In genomic region chr2:25979006-25979405, GRCh38 we compare ENCODE assay signal across 21 cellular contexts. TPM values are rescaled to one million over a fixed set of nuclear protein-coding genes. Genes with fewer than 3 reads are reported as not detected.
DNase-seq lines count a peak whose midpoint lies in the region; ATAC-seq and TF ChIP-seq lines count a peak whose summit lies in the region.
"Had no signal": no experiment of that assay in that cellular context is flagged by ENCODE, and none has a peak within 500 bp of the region (broad histone marks: within the 10 kb centered on the region; RNA-seq: fewer than 3 reads in every experiment).

No MANE protein-coding gene starts in this region.

- ATAC-seq in IMR-90 (ENCODE audit: low read depth) (no peak), lower lobe of right lung (no peak)
- ATAC-seq: activated CD4-positive, CD25-positive, alpha-beta regulatory T cell treated with anti-CD3 and anti-CD28 coated beads, Interleukin-2, amount 50 U/mL, for 24 hours; activated CD8-positive, alpha-beta memory T cell treated with anti-CD3 and anti-CD28 coated beads, Interleukin-2, amount 10 ng/mL, durations not matched to agents 7 days and 5 days; esophagus mucosa; left cardiac atrium had no signal

- peaks cover 9% of the 10 kb centered on the region; the same call in 1 of the 2 replicates for H3K9me1 ChIP-seq in IMR-90 (ENCODE audit: insufficient read depth, low read length)

- H3K36me3 Mint-ChIP-seq in endodermal cell (ENCODE audit: low read depth): peaks cover 25% of the 10 kb centered on the region
- H3K36me3 Mint-ChIP-seq: activated CD8-positive, alpha-beta memory T cell treated with anti-CD3 and anti-CD28 coated beads, Interleukin-2, amount 10 ng/mL, durations not matched to agents 7 days and 5 days had no signal

- H3K27me3 ChIP-seq in A673 (replicated peaks; ENCODE audit: insufficient read depth, low read depth, low read length, poor library complexity): no peaks in the 10 kb centered on the region
- H3K27me3 ChIP-seq in IMR-90 (ENCODE audit: control insufficient read depth, insufficient read depth, low read length): no peaks in the 10 kb centered on the region
- H3K27me3 ChIP-seq in endodermal cell (ENCODE audit: control insufficient read depth, insufficient read depth, low read length, poor library complexity, severe bottlenecking): no peaks in the 10 kb centered on the region
- H3K27me3 ChIP-seq in neural cell (ENCODE audit: insufficient read depth, low read depth, low read length): no peaks in the 10 kb centered on the region
- H3K27me3 ChIP-seq in lower lobe of right lung (ENCODE audit: low read depth): no peaks in the 10 kb centered on the region
- H3K27me3 ChIP-seq: colonic mucosa, uterus had no signal

- H2BK20ac ChIP-seq in IMR-90 (ENCODE audit: low read depth, low read length): no peak overlapping the region

- peak overlapping the region; percentile 66 for H3K4me3 Mint-ChIP-seq in endodermal cell
- H3K4me3 Mint-ChIP-seq: activated CD8-positive, alpha-beta memory T cell treated with anti-CD3 and anti-CD28 coated beads, Interleukin-2, amount 10 ng/mL, durations not matched to agents 7 days and 5 days had no signal

- no peaks in the 10 kb centered on the region for H3K9me2 ChIP-seq in neural cell (ENCODE audit: insufficient read depth, low read length)

- no peak overlapping the region for H3K56ac ChIP-seq in IMR-90 (ENCODE audit: extremely low read depth, insufficient read depth, low read length)

- CTCF ChIA-PET in A673 (lab: Charles Lee): no interaction called here
- CTCF ChIA-PET in IMR-90 (lab: Yijun Ruan, JAX): no interaction called here

- H3K27ac ChIP-seq in A673 (ENCODE audit: low read depth, low read length, poor library complexity, severe bottlenecking): peak overlapping the region; percentile 21
- H3K27ac ChIP-seq in IMR-90 (ENCODE audit: insufficient read depth, low read length): no peak overlapping the region
- H3K27ac ChIP-seq in endodermal cell (ENCODE audit: low read depth, low read length): no peak overlapping the region
- H3K27ac ChIP-seq in neural cell (ENCODE audit: low read length): peak overlapping the region; percentile 30
- no peak overlapping the region for H3K27ac ChIP-seq in lower lobe of right lung
- H3K27ac ChIP-seq: colonic mucosa, prostate gland, uterus had no signal

- H3K14ac ChIP-seq in IMR-90 (replicated peaks; ENCODE audit: low read depth, low read length): 0 out of 2 replicates have a peak overlapping the region, but pooled peaks have one; percentile 23

- no peak for TF ChIP-seq EP300 in neural cell (conservative IDR thresholded peaks at IDR 0.05; ENCODE audit: poor library complexity, severe bottlenecking)

- H3K9me3 ChIP-seq in A673 (ENCODE audit: low read depth, low read length, poor library complexity, severe bottlenecking) (no peaks in the 10 kb centered on the region), IMR-90 (ENCODE audit: control insufficient read depth, insufficient read depth, low read length) (no peaks in the 10 kb centered on the region), endodermal cell (ENCODE audit: control insufficient read depth, low read length) (no peaks in the 10 kb centered on the region), neural cell (ENCODE audit: low read length) (no peaks in the 10 kb centered on the region), lower lobe of right lung (no peaks in the 10 kb centered on the region)
- H3K9me3 ChIP-seq: colonic mucosa, prostate gland, uterus had no signal

- H3K27ac Mint-ChIP-seq in endodermal cell: no peak overlapping the region
- H3K27ac Mint-ChIP-seq: activated CD8-positive, alpha-beta memory T cell treated with anti-CD3 and anti-CD28 coated beads, Interleukin-2, amount 10 ng/mL, durations not matched to agents 7 days and 5 days; stimulated activated naive CD8-positive, alpha-beta T cell treated with anti-CD3 and anti-CD28 coated beads, Interleukin-15, Interleukin-2, amounts not matched to agents 100 ng/mL and 50 ng/mL, for 24 hours had no signal

- peaks cover 5% of the 10 kb centered on the region for H3K36me3 ChIP-seq in A673 (ENCODE audit: insufficient read depth, low read length, poor library complexity, severe bottlenecking)
- peaks cover 4% of the 10 kb centered on the region; the same call in 1 of the 2 replicates for H3K36me3 ChIP-seq in IMR-90 (ENCODE audit: control insufficient read depth, insufficient read depth, low read length)
- H3K36me3 ChIP-seq in endodermal cell (ENCODE audit: control insufficient read depth, insufficient read depth, low read length): peaks cover 13% of the 10 kb centered on the region
- peaks cover 9% of the 10 kb centered on the region for H3K36me3 ChIP-seq in neural cell (ENCODE audit: insufficient read depth, low read length)
- no peaks in the 10 kb centered on the region for H3K36me3 ChIP-seq in lower lobe of right lung
- H3K36me3 ChIP-seq: colonic mucosa, prostate gland, uterus had no signal

- H2AK9ac ChIP-seq in IMR-90 (replicated peaks; ENCODE audit: low read depth, low read length, poor library complexity): no peak overlapping the region

- dilution Hi-C loops in IMR-90 (cut with HindIII; ENCODE audit: low sequenced_read_pairs, unreplicated experiment): no loop called here

- H3F3A ChIP-seq in neural cell (ENCODE audit: insufficient read depth, low read length, poor library complexity, severe bottlenecking): no peaks in the 10 kb centered on the region

- TF ChIP-seq CTCF in A673 (conservative IDR thresholded peaks at IDR 0.05; ENCODE audit: low read depth, low read length) (no peak), IMR-90 (conservative IDR thresholded peaks at IDR 0.05; ENCODE audit: low read depth, low read length) (no peak), endodermal cell (conservative IDR thresholded peaks at IDR 0.05) (no peak), neural cell (IDR thresholded peaks at IDR 0.05; ENCODE audit: poor library complexity, severe bottlenecking) (no peak), lower lobe of right lung (IDR thresholded peaks at IDR 0.05) (no peak)

- no peak overlapping the region for H3K23ac ChIP-seq in IMR-90 (ENCODE audit: low read depth, low read length)

- H4K5ac ChIP-seq in IMR-90 (ENCODE audit: low read depth, low read length): no peak overlapping the region

- H3K79me1 ChIP-seq in IMR-90 (ENCODE audit: low read depth in 1 of 2, low read length in 2 of 2): peaks cover 20 to 52% of the 10 kb centered on the region in 2 experiments

- no peak overlapping the region for H2AFZ ChIP-seq in IMR-90 (replicated peaks; ENCODE audit: low read length, poor library complexity)
- H2AFZ ChIP-seq in neural cell (ENCODE audit: low read depth, low read length): no peak overlapping the region

- H4K20me1 ChIP-seq in IMR-90 (ENCODE audit: insufficient read depth, low read length): peaks cover 16% of the 10 kb centered on the region; the same call in 1 of the 2 replicates
- H4K20me1 ChIP-seq in neural cell (ENCODE audit: insufficient read depth): no peaks in the 10 kb centered on the region

- H3K9me3 Mint-ChIP-seq in endodermal cell: no peaks in the 10 kb centered on the region
- H3K9me3 Mint-ChIP-seq: stimulated activated naive CD8-positive, alpha-beta T cell treated with anti-CD3 and anti-CD28 coated beads, Interleukin-15, Interleukin-2, amounts not matched to agents 100 ng/mL and 50 ng/mL, for 24 hours had no signal

- H3K4me3 ChIP-seq in A673 (ENCODE audit: low read depth, low read length, poor library complexity, severe bottlenecking): peak overlapping the region; percentile 11
- H3K4me3 ChIP-seq in IMR-90 (ENCODE audit: insufficient read depth, low read depth, low read length): no peak overlapping the region
- H3K4me3 ChIP-seq in endodermal cell (ENCODE audit: low read length): peak overlapping the region; percentile 67
- peak overlapping the region; percentile 89 for H3K4me3 ChIP-seq in neural cell (ENCODE audit: low read length)
- H3K4me3 ChIP-seq in lower lobe of right lung: no peak overlapping the region
- H3K4me3 ChIP-seq: colonic mucosa, prostate gland, uterus had no signal

- DNase-seq in A673 (ENCODE audit: low spot score): no peak
- no peak for DNase-seq in IMR-90
- no peak for DNase-seq in endodermal cell
- DNase-seq in RPMI8226: no peak
- DNase-seq in lower lobe of right lung: no peak
- DNase-seq in stimulated activated CD4-positive, alpha-beta T cell treated with anti-CD3 and anti-CD28 coated beads, Interleukin-4, amount 100 ng/mL, for 24 hours: no peak
- no peak for DNase-seq in activated naive CD4-positive, alpha-beta T cell treated with Interleukin-2 at 50 U/mL for 16 hours
- DNase-seq: activated CD8-positive, alpha-beta memory T cell treated with anti-CD3 and anti-CD28 coated beads, Interleukin-2, amount 10 ng/mL, durations not matched to agents 7 days and 5 days; activated effector memory CD4-positive, alpha-beta T cell treated with Interleukin-2 at 50 U/mL for 16 hours; amniotic stem cell; colonic mucosa; Kasumi-1; left cardiac atrium; NCI-H1436; SHP77; uterus had no signal

- H2BK120ac ChIP-seq in IMR-90 (ENCODE audit: low read depth, low read length): no peak overlapping the region

- BruUV-seq in A673 (replicated peaks; lab: Mats Ljungman, UMichigan) (no TSS peak), IMR-90 (replicated peaks; lab: Mats Ljungman, UMichigan) (no TSS peak)

- H3K4ac ChIP-seq in IMR-90 (ENCODE audit: low read depth, low read length): no peak overlapping the region

- no peak overlapping the region for H2AK5ac ChIP-seq in IMR-90 (ENCODE audit: low read depth, low read length)

- H3K4me1 ChIP-seq in A673 (ENCODE audit: insufficient read depth, low read length, poor library complexity, severe bottlenecking) (peaks cover 42% of the 10 kb centered on the region), IMR-90 (ENCODE audit: control insufficient read depth, insufficient read depth, low read length) (peaks cover 30% of the 10 kb centered on the region), endodermal cell (ENCODE audit: control insufficient read depth, insufficient read depth, low read length) (peaks cover 25% of the 10 kb centered on the region), lower lobe of right lung (peaks cover 10% of the 10 kb centered on the region)
- H3K4me1 ChIP-seq: colonic mucosa had no signal

- H3K4me2 ChIP-seq in IMR-90 (ENCODE audit: low read depth, low read length) (peak overlapping the region; percentile 50; the same call in 1 of the 2 replicates), neural cell (ENCODE audit: low read length) (peak overlapping the region; percentile 98)

- in situ Hi-C loops in IMR-90 (cut with MboI; ENCODE audit: low sequenced_read_pairs): no loop called here

- no peak for TF ChIP-seq RAD21 in IMR-90 (IDR thresholded peaks at IDR 0.05; ENCODE audit: low read length)
- no peak for TF ChIP-seq RAD21 in neural cell (conservative IDR thresholded peaks at IDR 0.05)

- no peaks in the 10 kb centered on the region for H3K27me3 Mint-ChIP-seq in endodermal cell (ENCODE audit: insufficient read depth)
- H3K27me3 Mint-ChIP-seq: activated CD8-positive, alpha-beta memory T cell treated with anti-CD3 and anti-CD28 coated beads, Interleukin-2, amount 10 ng/mL, durations not matched to agents 7 days and 5 days; stimulated activated naive CD8-positive, alpha-beta T cell treated with anti-CD3 and anti-CD28 coated beads, Interleukin-15, Interleukin-2, amounts not matched to agents 100 ng/mL and 50 ng/mL, for 24 hours had no signal

- H3K79me2 ChIP-seq in neural cell (replicated peaks; ENCODE audit: insufficient read depth, low read length): peaks cover 73% of the 10 kb centered on the region

- H3K4me1 Mint-ChIP-seq in endodermal cell: peaks cover 50% of the 10 kb centered on the region

- POLR2A ChIA-PET in A673 (lab: Charles Lee; ENCODE audit: low non-redundant PET) (interaction anchor here (0.6 kb wide), 1 partner anchor 54 kb away, joined by 3 read pairs; no protein-coding TSS in a partner anchor), IMR-90 (lab: Charles Lee; ENCODE audit: unreplicated experiment) (no interaction called here)

- no peak overlapping the region for H2BK15ac ChIP-seq in IMR-90 (ENCODE audit: low read depth, low read length)

- no peak for TF ChIP-seq POLR2A in IMR-90 (IDR thresholded peaks at IDR 0.05; ENCODE audit: low read depth, low read length)

- no peak overlapping the region for H3K18ac ChIP-seq in IMR-90 (ENCODE audit: low read depth, low read length)

- H4K8ac ChIP-seq in IMR-90 (ENCODE audit: low read depth in 2 of 2, low read length in 2 of 2): no peak overlapping the region

- H3K9ac ChIP-seq in IMR-90 (ENCODE audit: low read depth, low read length) (no peak overlapping the region), endodermal cell (ENCODE audit: extremely low read depth, low read length, poor library complexity, severe bottlenecking) (no peak overlapping the region), neural cell (ENCODE audit: low read length) (peak overlapping the region; percentile 34)

- intact Hi-C loops in A673 (cut with micrococcal nuclease; ENCODE audit: unreplicated experiment): no loop called here
- intact Hi-C loops in IMR-90 (cut with micrococcal nuclease): loop anchor here (10.0 kb wide), 1 partner anchor 366 kb away; the partner anchor contains the start of genes ADGRF3 and SELENOI
- intact Hi-C loops in lower lobe of right lung (cut with DNase I): no loop called here

- no peak overlapping the region for H4K91ac ChIP-seq in IMR-90 (ENCODE audit: insufficient read depth, low read depth, low read length)

- H2BK5ac ChIP-seq in IMR-90 (ENCODE audit: low read depth, low read length, poor library complexity, severe bottlenecking): no peak overlapping the region

- WGBS in IMR-90 (ENCODE audit: extremely low coverage in 2 of 2, insufficient read length in 1 of 2), 2 experiments: no CpG with 5 or more reads among the region's 3 CpGs
- 80 to 96% methylated on average over 1 to 3 of the region's 3 CpGs for WGBS in endodermal cell (ENCODE audit: insufficient coverage in 1 of 2, insufficient read length in 1 of 2), 2 experiments

RNA-seq across cellular contexts. Expression of gene KIF3C, which starts 3.3 kb away (rescaled TPM):
- total RNA-seq in A673 (2021) (39.5 and 46.2 TPM in 2 replicates), IMR-90 (2012; rRNA removed) (8.1 and 15.4 TPM in 2 replicates), endodermal cell (10 to 100 TPM; 42.9 to 51.4 TPM), lower lobe of right lung (6.0 TPM)
- polyA plus RNA-seq in IMR-90 (2012; rRNA removed) (8.3 and 9.4 TPM in 2 replicates), neural cell (53.6 and 65.3 TPM in 2 replicates)
- polyA plus RNA-seq in IMR-90 (2012; cell fraction: cytosol; rRNA removed): 6.1 and 8.3 TPM in 2 replicates
- 6.6 and 6.9 TPM in 2 replicates for polyA plus RNA-seq in IMR-90 (2012; cell fraction: nucleus; rRNA removed; ENCODE audit: low replicate concordance)
- 47.4 TPM for polyA plus RNA-seq in endodermal cell (2013, experiment 1 of 2)
- polyA plus RNA-seq in endodermal cell (2013, experiment 2 of 2): 43.6 TPM
- polyA minus RNA-seq in neural cell: 141 and 147 TPM in 2 replicates

RNA-seq across cellular contexts. Expression of gene RAB10, which starts 54.9 kb away (rescaled TPM):
- total RNA-seq in A673 (2021) (135 and 140 TPM in 2 replicates), IMR-90 (2012; rRNA removed) (30.1 and 79.7 TPM in 2 replicates), endodermal cell (100 to 1,000 TPM; 115 to 121 TPM), lower lobe of right lung (113 TPM)
- polyA plus RNA-seq in IMR-90 (2012; rRNA removed) (66.5 and 77.1 TPM in 2 replicates), neural cell (151 and 169 TPM in 2 replicates)
- 45.2 and 71.7 TPM in 2 replicates for polyA plus RNA-seq in IMR-90 (2012; cell fraction: cytosol; rRNA removed)
- polyA plus RNA-seq in IMR-90 (2012; cell fraction: nucleus; rRNA removed; ENCODE audit: low replicate concordance): 23.0 and 23.3 TPM in 2 replicates
- polyA plus RNA-seq in endodermal cell (2013, experiment 1 of 2): 102 TPM
- 95.8 TPM for polyA plus RNA-seq in endodermal cell (2013, experiment 2 of 2)
- polyA minus RNA-seq in neural cell: 193 and 207 TPM in 2 replicates

Comparison
In these comparisons a context has a peak if more than half of its experiments do, and no peak if none do; other contexts are left out.
1. H3K27ac ChIP-seq: peak in A673 (single experiment) and neural cell (single experiment); none in IMR-90 (single experiment), endodermal cell (single experiment) and lower lobe of right lung (single experiment).
2. H3K4me3 ChIP-seq: peak in A673 (single experiment), endodermal cell (single experiment) and neural cell (single experiment); none in IMR-90 (single experiment) and lower lobe of right lung (single experiment).